In genomic region chr6:125120054-125120590, GRCh38 we compare ENCODE assay signal across 25 cellular contexts. TPM values are rescaled to one million over a fixed set of nuclear protein-coding genes. Genes with fewer than 3 reads are reported as not detected.
"Had no signal": no experiment of that assay in that cellular context is flagged by ENCODE, and none has a peak within 500 bp of the region (broad histone marks: within the 10 kb centered on the region; RNA-seq: fewer than 3 reads in every experiment).

No MANE protein-coding gene starts in this region.

- H3K27ac ChIP-seq: ascending aorta, body of pancreas, Peyer's patch, SJSA1 had no signal

- H3K27me3 ChIP-seq: ascending aorta, body of pancreas, Peyer's patch, SJSA1 had no signal

- H3K9me3 ChIP-seq: ascending aorta, body of pancreas, Peyer's patch, SJSA1 had no signal

- H3K36me3 ChIP-seq: ascending aorta, Peyer's patch, SJSA1 had no signal

- H3K4me3 ChIP-seq: ascending aorta, body of pancreas, Peyer's patch, SJSA1 had no signal

- H3K4me1 ChIP-seq: ascending aorta, body of pancreas, Peyer's patch, SJSA1 had no signal

- DNase-seq: activated CD4-positive, alpha-beta memory T cell treated with anti-CD3 and anti-CD28 coated beads for 36 hours; activated CD4-positive, alpha-beta T cell treated with anti-CD3 and anti-CD28 coated beads, Interleukin-2, amount 10 ng/mL, durations not matched to agents 7 days and 5 days; activated CD4-positive, CD25-positive, alpha-beta regulatory T cell; activated CD8-positive, alpha-beta memory T cell treated with anti-CD3 and anti-CD28 coated beads for 24 hours; activated effector memory CD4-positive, alpha-beta T cell treated with anti-CD3 and anti-CD28 coated beads, Interleukin-2, amount 50 U/mL, for 16 hours; activated naive CD4-positive, alpha-beta T cell treated with Interleukin-2 at 50 U/mL for 16 hours; activated naive CD8-positive, alpha-beta T cell treated with anti-CD3 and anti-CD28 coated beads, Interleukin-2, amount 50 U/mL, for 24 hours; activated T-cell treated with anti-CD3 and anti-CD28 coated beads, Interleukin-2, amount 50 U/mL, for 4 hours; amniotic stem cell; body of pancreas; Karpas-422; MM.1S; NCI-H1105 treated with DMSO at 0.1 percent for 48 hours; NCI-H1436 treated with DMSO at 0.1 percent for 48 hours; NCI-H187; NCI-H2171; NCI-H2227 treated with DMSO at 0.1 percent for 48 hours; NCI-H446 treated with DMSO at 0.1 percent for 48 hours; NCI-H526 treated with DMSO at 0.1 percent for 48 hours; Peyer's patch; SHP77; T-helper 2 cell; T1000 had no signal

RNA-seq across cellular contexts. Expression of gene TPD52L1, which starts 33.5 kb away (rescaled TPM):
- total RNA-seq: activated CD4-positive, alpha-beta T cell treated with anti-CD3 and anti-CD28 coated beads, Interleukin-2, amount 10 ng/mL, durations not matched to agents 7 days and 5 days had no signal
